ENCODE assay signal across 1 cellular context in genomic region chr13:79374578-79374977, GRCh38.
TF ChIP-seq lines count a peak whose summit lies in the region.

No MANE protein-coding gene starts in this region.

TF ChIP-seq in WTC11, 78 proteins besides CTCF, POLR2A, EP300 and RAD21 (continued from another document):
- no peak for TF ChIP-seq ERG (CRISPR knock-in tag; IDR thresholded peaks at IDR 0.05)
- no peak for TF ChIP-seq ZNF416 (CRISPR knock-in tag; IDR thresholded peaks at IDR 0.05)
- TF ChIP-seq ZBTB21 (CRISPR knock-in tag; IDR thresholded peaks at IDR 0.05; ENCODE audit: borderline replicate concordance), result no peak
- TF ChIP-seq, protein P1, sequence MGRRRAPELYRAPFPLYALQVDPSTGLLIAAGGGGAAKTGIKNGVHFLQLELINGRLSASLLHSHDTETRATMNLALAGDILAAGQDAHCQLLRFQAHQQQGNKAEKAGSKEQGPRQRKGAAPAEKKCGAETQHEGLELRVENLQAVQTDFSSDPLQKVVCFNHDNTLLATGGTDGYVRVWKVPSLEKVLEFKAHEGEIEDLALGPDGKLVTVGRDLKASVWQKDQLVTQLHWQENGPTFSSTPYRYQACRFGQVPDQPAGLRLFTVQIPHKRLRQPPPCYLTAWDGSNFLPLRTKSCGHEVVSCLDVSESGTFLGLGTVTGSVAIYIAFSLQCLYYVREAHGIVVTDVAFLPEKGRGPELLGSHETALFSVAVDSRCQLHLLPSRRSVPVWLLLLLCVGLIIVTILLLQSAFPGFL (CRISPR knock-in tag; IDR thresholded peaks at IDR 0.05; ENCODE audit: borderline replicate concordance), result no peak
- TF ChIP-seq JUN (CRISPR knock-in tag; IDR thresholded peaks at IDR 0.05), result no peak
- no peak for TF ChIP-seq AFF4 (CRISPR knock-in tag; IDR thresholded peaks at IDR 0.05; ENCODE audit: borderline replicate concordance)
- no peak for TF ChIP-seq ZNF263 (CRISPR knock-in tag; IDR thresholded peaks at IDR 0.05; ENCODE audit: low read depth)
- TF ChIP-seq ATF1 (CRISPR knock-in tag; IDR thresholded peaks at IDR 0.05), result no peak
